1 cellular context compared by ENCODE assay signal in the genomic region with DNA sequence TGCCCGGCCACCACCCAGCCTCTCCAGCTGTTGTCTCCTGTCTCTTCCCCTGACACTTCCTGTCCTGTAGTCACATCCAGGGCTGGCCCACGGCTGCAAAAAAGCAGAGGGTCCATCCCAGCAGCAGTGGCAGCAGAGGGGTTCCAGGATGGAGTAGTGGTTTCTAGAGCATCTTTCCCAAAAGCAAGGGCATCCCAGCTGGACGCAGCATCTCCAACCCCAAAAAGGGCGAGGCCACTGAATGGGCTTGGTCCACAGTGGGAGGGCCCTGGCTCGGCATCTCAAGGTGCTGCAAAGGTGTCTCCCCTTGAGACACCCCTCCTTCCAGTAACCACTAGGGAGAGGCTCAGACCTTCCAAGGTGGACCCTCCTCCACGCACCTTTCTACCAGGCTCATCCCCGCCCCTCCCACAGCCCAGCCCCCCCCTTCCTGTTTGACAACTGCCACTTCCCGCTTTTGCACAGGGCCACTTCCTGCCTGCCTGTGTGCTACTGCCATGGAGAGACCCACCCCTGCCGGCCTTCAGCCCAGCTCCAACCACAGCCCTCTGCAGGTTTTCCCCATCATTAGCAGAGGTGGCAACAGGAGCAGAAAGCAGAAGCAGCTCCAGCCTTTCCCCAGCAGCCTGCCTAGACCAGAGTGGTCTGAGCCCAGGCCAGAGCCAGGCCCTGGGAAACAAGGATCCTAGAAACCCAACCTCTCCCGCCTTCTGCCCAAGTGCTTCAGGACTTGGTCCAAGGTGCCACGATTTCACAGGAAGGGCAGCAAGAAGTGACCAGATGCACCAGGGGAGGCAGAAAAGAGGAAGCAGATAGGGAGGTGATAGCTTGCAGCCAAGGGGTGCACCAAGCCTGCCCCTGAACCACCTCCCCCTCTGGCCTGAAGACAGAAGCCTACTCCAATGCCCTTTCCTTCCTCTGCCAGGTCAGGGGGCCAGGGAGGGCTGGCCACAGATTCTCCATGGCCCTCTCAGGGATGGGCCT.
TF ChIP-seq lines count a peak whose summit lies in the region.

No MANE protein-coding gene starts in this region.

TF ChIP-seq in GM23338, 12 proteins besides CTCF, POLR2A, EP300 and RAD21:
- TF ChIP-seq STAT1 (IDR thresholded peaks at IDR 0.05; ENCODE audit: unreplicated experiment) (no peak), NANOG (IDR thresholded peaks at IDR 0.05; ENCODE audit: borderline replicate concordance) (no peak), JUNB (IDR thresholded peaks at IDR 0.05; ENCODE audit: unreplicated experiment) (no peak), ZNF331 (CRISPR knock-in tag; IDR thresholded peaks at IDR 0.05; ENCODE audit: low read depth) (no peak), POLR2AphosphoS5 (IDR thresholded peaks at IDR 0.05; ENCODE audit: low read depth) (no peak), EZH2phosphoT487 (IDR thresholded peaks at IDR 0.05; ENCODE audit: unreplicated experiment) (no peak), ZNF114 (CRISPR knock-in tag; IDR thresholded peaks at IDR 0.05) (no peak), EZH2 (IDR thresholded peaks at IDR 0.05; ENCODE audit: low read depth, unreplicated experiment) (no peak), CREB1 (CRISPR knock-in tag; IDR thresholded peaks at IDR 0.05; ENCODE audit: low read depth) (no peak)
- TF ChIP-seq, protein P1, sequence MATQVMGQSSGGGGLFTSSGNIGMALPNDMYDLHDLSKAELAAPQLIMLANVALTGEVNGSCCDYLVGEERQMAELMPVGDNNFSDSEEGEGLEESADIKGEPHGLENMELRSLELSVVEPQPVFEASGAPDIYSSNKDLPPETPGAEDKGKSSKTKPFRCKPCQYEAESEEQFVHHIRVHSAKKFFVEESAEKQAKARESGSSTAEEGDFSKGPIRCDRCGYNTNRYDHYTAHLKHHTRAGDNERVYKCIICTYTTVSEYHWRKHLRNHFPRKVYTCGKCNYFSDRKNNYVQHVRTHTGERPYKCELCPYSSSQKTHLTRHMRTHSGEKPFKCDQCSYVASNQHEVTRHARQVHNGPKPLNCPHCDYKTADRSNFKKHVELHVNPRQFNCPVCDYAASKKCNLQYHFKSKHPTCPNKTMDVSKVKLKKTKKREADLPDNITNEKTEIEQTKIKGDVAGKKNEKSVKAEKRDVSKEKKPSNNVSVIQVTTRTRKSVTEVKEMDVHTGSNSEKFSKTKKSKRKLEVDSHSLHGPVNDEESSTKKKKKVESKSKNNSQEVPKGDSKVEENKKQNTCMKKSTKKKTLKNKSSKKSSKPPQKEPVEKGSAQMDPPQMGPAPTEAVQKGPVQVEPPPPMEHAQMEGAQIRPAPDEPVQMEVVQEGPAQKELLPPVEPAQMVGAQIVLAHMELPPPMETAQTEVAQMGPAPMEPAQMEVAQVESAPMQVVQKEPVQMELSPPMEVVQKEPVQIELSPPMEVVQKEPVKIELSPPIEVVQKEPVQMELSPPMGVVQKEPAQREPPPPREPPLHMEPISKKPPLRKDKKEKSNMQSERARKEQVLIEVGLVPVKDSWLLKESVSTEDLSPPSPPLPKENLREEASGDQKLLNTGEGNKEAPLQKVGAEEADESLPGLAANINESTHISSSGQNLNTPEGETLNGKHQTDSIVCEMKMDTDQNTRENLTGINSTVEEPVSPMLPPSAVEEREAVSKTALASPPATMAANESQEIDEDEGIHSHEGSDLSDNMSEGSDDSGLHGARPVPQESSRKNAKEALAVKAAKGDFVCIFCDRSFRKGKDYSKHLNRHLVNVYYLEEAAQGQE (IDR thresholded peaks at IDR 0.05; ENCODE audit: unreplicated experiment): no peak
- TF ChIP-seq, protein P2, sequence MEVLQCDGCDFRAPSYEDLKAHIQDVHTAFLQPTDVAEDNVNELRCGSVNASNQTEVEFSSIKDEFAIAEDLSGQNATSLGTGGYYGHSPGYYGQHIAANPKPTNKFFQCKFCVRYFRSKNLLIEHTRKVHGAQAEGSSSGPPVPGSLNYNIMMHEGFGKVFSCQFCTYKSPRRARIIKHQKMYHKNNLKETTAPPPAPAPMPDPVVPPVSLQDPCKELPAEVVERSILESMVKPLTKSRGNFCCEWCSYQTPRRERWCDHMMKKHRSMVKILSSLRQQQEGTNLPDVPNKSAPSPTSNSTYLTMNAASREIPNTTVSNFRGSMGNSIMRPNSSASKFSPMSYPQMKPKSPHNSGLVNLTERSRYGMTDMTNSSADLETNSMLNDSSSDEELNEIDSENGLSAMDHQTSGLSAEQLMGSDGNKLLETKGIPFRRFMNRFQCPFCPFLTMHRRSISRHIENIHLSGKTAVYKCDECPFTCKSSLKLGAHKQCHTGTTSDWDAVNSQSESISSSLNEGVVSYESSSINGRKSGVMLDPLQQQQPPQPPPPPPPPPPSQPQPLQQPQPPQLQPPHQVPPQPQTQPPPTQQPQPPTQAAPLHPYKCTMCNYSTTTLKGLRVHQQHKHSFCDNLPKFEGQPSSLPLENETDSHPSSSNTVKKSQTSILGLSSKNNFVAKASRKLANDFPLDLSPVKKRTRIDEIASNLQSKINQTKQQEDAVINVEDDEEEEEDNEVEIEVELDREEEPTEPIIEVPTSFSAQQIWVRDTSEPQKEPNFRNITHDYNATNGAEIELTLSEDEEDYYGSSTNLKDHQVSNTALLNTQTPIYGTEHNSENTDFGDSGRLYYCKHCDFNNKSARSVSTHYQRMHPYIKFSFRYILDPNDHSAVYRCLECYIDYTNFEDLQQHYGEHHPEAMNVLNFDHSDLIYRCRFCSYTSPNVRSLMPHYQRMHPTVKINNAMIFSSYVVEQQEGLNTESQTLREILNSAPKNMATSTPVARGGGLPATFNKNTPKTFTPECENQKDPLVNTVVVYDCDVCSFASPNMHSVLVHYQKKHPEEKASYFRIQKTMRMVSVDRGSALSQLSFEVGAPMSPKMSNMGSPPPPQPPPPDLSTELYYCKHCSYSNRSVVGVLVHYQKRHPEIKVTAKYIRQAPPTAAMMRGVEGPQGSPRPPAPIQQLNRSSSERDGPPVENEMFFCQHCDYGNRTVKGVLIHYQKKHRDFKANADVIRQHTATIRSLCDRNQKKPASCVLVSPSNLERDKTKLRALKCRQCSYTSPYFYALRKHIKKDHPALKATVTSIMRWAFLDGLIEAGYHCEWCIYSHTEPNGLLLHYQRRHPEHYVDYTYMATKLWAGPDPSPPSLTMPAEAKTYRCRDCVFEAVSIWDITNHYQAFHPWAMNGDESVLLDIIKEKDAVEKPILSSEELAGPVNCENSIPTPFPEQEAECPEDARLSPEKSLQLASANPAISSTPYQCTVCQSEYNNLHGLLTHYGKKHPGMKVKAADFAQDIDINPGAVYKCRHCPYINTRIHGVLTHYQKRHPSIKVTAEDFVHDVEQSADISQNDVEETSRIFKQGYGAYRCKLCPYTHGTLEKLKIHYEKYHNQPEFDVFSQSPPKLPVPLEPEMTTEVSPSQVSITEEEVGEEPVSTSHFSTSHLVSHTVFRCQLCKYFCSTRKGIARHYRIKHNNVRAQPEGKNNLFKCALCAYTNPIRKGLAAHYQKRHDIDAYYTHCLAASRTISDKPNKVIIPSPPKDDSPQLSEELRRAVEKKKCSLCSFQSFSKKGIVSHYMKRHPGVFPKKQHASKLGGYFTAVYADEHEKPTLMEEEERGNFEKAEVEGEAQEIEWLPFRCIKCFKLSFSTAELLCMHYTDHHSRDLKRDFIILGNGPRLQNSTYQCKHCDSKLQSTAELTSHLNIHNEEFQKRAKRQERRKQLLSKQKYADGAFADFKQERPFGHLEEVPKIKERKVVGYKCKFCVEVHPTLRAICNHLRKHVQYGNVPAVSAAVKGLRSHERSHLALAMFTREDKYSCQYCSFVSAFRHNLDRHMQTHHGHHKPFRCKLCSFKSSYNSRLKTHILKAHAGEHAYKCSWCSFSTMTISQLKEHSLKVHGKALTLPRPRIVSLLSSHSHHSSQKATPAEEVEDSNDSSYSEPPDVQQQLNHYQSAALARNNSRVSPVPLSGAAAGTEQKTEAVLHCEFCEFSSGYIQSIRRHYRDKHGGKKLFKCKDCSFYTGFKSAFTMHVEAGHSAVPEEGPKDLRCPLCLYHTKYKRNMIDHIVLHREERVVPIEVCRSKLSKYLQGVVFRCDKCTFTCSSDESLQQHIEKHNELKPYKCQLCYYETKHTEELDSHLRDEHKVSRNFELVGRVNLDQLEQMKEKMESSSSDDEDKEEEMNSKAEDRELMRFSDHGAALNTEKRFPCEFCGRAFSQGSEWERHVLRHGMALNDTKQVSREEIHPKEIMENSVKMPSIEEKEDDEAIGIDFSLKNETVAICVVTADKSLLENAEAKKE (CRISPR knock-in tag; IDR thresholded peaks at IDR 0.05): no peak
- TF ChIP-seq, protein P3, sequence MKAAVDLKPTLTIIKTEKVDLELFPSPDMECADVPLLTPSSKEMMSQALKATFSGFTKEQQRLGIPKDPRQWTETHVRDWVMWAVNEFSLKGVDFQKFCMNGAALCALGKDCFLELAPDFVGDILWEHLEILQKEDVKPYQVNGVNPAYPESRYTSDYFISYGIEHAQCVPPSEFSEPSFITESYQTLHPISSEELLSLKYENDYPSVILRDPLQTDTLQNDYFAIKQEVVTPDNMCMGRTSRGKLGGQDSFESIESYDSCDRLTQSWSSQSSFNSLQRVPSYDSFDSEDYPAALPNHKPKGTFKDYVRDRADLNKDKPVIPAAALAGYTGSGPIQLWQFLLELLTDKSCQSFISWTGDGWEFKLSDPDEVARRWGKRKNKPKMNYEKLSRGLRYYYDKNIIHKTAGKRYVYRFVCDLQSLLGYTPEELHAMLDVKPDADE (IDR thresholded peaks at IDR 0.05): no peak
